In the genomic region with DNA sequence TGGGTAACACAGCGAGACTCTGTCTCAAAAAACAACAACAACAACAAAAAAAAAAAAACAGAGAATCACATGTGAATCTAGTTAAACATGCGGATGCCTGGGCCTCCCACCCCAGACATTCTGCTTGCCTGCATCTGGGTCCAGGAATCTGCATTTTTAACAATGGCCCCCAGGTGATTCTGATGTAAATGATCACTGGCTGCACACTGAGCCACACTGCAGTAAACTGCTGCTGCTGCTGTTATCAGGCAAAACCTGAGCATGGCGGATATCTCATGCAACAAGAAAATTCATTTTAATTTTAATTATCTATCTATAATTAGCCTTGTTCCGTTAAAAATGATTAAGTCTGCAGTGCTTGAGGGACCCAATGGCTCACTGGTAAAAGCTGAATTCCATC, we compare ENCODE assay signal across 1 cellular context.
TF ChIP-seq lines count a peak whose summit lies in the region.

No MANE protein-coding gene starts in this region.

TF ChIP-seq in WTC11, 78 proteins besides CTCF, POLR2A, EP300 and RAD21 (continued from another document):
- peak; percentile 63; the same call in 1 of the 2 replicates for TF ChIP-seq FOXP4 (CRISPR knock-in tag; IDR thresholded peaks at IDR 0.05)
